ENCODE assay signal across 8 cellular contexts in the genomic region with DNA sequence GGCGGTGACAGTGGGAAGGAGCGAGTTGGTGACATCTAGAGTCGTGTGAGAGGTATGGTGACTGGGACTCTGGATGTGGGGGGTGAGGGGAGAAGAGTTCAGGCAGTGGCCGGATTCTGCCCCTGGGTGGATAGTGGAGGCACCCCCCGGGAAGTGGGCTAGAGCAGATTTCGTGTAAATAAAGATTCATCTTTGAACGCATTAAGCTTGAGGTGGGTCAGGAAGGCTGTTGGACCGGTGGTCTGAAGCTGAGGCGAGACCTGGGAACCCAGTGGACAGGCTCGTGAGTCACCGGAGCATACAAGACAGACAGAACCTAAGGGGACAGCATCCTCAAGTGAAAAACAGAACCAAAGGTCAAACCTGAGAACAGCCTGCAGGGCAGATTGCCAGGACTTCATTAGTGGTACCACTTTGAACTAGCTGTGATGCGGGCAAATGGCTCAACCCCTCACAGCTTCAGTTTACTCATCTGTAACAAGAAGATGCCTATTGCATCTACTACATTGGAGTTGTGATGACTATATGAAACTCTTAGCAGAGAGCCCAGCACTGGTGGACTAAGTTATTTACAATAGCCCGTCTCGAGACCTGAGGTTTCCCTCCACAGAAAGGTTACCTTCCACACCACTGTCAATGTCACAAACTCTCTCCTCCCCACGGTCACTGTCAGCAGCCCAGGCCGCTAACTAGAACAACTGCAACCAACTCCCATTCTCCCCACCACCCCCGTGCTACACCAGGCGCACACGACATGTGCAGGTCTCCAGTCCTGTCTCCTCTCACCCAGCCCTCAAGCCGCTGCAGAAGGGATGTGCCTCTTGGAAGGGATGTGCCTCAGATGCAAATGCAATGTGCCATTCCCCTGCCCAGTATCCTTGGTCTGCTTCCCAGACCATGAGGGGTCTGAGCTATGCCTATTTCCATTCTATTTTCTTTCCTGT. TPM values are rescaled to one million over a fixed set of nuclear protein-coding genes. Genes with fewer than 3 reads are reported as not detected.
DNase-seq lines count a peak whose midpoint lies in the region; ATAC-seq and TF ChIP-seq lines count a peak whose summit lies in the region.

No MANE protein-coding gene starts in this region.

- peak overlapping the region; percentile 63 to 79 for H3K27ac ChIP-seq in coronary artery
- peak overlapping the region; percentile 79 for H3K27ac ChIP-seq in naive thymus-derived CD4-positive, alpha-beta T cell (ENCODE audit: low read depth, low read length)

- peaks cover 23 to 35% (median 30%) of the 10 kb centered on the region in 7 donors for H3K4me1 Mint-ChIP-seq in naive thymus-derived CD4-positive, alpha-beta T cell

- peaks cover 17% of the 10 kb centered on the region for H3K4me1 ChIP-seq in NT2/D1 (ENCODE audit: insufficient read depth, insufficient read length)
- peaks cover 0 to 17% of the 10 kb centered on the region in 2 donors for H3K4me1 ChIP-seq in naive thymus-derived CD4-positive, alpha-beta T cell (ENCODE audit: control insufficient read depth in 2 of 2, insufficient read depth in 2 of 2, low read length in 2 of 2)

- peaks cover 0 to 3% (median 0%) of the 10 kb centered on the region in 5 donors for H3K27me3 Mint-ChIP-seq in naive thymus-derived CD4-positive, alpha-beta T cell

- CTCF ChIA-PET in naive thymus-derived CD4-positive, alpha-beta T cell (lab: Charles Lee), result interaction anchor here (1.0 kb wide), 1 partner anchor 329 kb away, joined by 3 read pairs; no protein-coding TSS in a partner anchor

- peaks cover 0 to 6% (median 0%) of the 10 kb centered on the region in 5 donors for H3K36me3 Mint-ChIP-seq in naive thymus-derived CD4-positive, alpha-beta T cell

- POLR2A ChIA-PET in naive thymus-derived CD4-positive, alpha-beta T cell (lab: Charles Lee), result interaction anchor here (0.6 to 2.3 kb wide), 4 partner anchors 29 to 389 kb away, joined by 3 to 16 read pairs (median 5); partner anchors contain the start of gene FEM1B

- H3K9me3 Mint-ChIP-seq in naive thymus-derived CD4-positive, alpha-beta T cell, result no peaks in the 10 kb centered on the region

- H3K9ac ChIP-seq in NT2/D1 (ENCODE audit: insufficient read length, low read depth), result peak overlapping the region; percentile 85

- DNase-seq in activated effector memory CD4-positive, alpha-beta T cell treated with anti-CD3 and anti-CD28 coated beads, Interleukin-2, amount 50 U/mL, for 16 hours, result peak; percentile 31
- no peak for DNase-seq in activated effector memory CD4-positive, alpha-beta T cell treated with Interleukin-2 at 50 U/mL for 16 hours
- no peak for DNase-seq in NT2/D1 (ENCODE audit: low read depth, low spot score)
- DNase-seq in coronary artery (ENCODE audit: low spot score), result no peak
- peak in 1 of 9 donors; percentile 20 for DNase-seq in naive thymus-derived CD4-positive, alpha-beta T cell
- no peak for DNase-seq in effector CD8-positive, alpha-beta T cell (lab: John Stamatoyannopoulos, UW)
- no peak for DNase-seq in iPS-NIHi7 (ENCODE audit: extremely low spot score)

- no peak for ATAC-seq in naive thymus-derived CD4-positive, alpha-beta T cell
- ATAC-seq in HG03378 (IDR thresholded peaks at IDR 0.05; ENCODE audit: unreplicated experiment), result no peak

- H3K9me3 ChIP-seq in NT2/D1 (ENCODE audit: insufficient read depth, low read length), result no peaks in the 10 kb centered on the region
- H3K9me3 ChIP-seq in naive thymus-derived CD4-positive, alpha-beta T cell (ENCODE audit: control insufficient read depth in 2 of 3, low read length in 3 of 3), result no peaks in the 10 kb centered on the region

- no peaks in the 10 kb centered on the region for H3K27me3 ChIP-seq in NT2/D1 (ENCODE audit: insufficient read depth, insufficient read length)
- no peaks in the 10 kb centered on the region for H3K27me3 ChIP-seq in naive thymus-derived CD4-positive, alpha-beta T cell (ENCODE audit: control insufficient read depth in 2 of 2, insufficient read depth in 2 of 2, low read length in 2 of 2)

- peak overlapping the region; percentile 74 for H3K4me3 ChIP-seq in NT2/D1 (ENCODE audit: insufficient read length, low read depth)
- peak overlapping the region; percentile 90 for H3K4me3 ChIP-seq in coronary artery
- peak overlapping the region; percentile 93 for H3K4me3 ChIP-seq in naive thymus-derived CD4-positive, alpha-beta T cell (ENCODE audit: low read length)

- peaks cover 10% of the 10 kb centered on the region for H3K36me3 ChIP-seq in NT2/D1 (ENCODE audit: insufficient read depth, insufficient read length, low read length)
- no peaks in the 10 kb centered on the region for H3K36me3 ChIP-seq in naive thymus-derived CD4-positive, alpha-beta T cell (ENCODE audit: control insufficient read depth in 2 of 3, insufficient read depth in 3 of 3, low read length in 3 of 3)

- no peak for TF ChIP-seq CTCF in coronary artery (IDR thresholded peaks at IDR 0.05)

- intact Hi-C loops in naive thymus-derived CD4-positive, alpha-beta T cell (cut with micrococcal nuclease), result loop anchor here in 1 of 2 donors (1.0 kb wide), 1 partner anchor 367 kb away; no protein-coding TSS in a partner anchor

- H3K27ac Mint-ChIP-seq in naive thymus-derived CD4-positive, alpha-beta T cell, result peak overlapping the region; percentile 69 to 97 (median 88)

- H3K4me3 Mint-ChIP-seq in naive thymus-derived CD4-positive, alpha-beta T cell, result peak overlapping the region; percentile 86 to 98 (median 92)

RNA-seq across cellular contexts. Expression of gene CLN6, which starts 0.9 kb away (rescaled TPM):
- total RNA-seq in naive thymus-derived CD4-positive, alpha-beta T cell, result 10 to 100 TPM; 15.0 to 66.6 (median 19.0) TPM
- 1 to 10 TPM; 2.8 to 3.9 TPM for polyA plus RNA-seq in naive thymus-derived CD4-positive, alpha-beta T cell

RNA-seq across cellular contexts. Expression of gene CALML4, which starts 25.3 kb away (rescaled TPM):
- 10 to 100 TPM in 1 of 5 experiments, 1 to 10 TPM in 4; 2.5 to 14.6 (median 3.9) TPM for total RNA-seq in naive thymus-derived CD4-positive, alpha-beta T cell
- polyA plus RNA-seq in naive thymus-derived CD4-positive, alpha-beta T cell, result under 1 TPM; 0.13 to 0.29 TPM

RNA-seq across cellular contexts. Expression of gene FEM1B, which starts 47.1 kb away (rescaled TPM):
- 10 to 100 TPM; 56.5 to 73.2 (median 62.0) TPM for total RNA-seq in naive thymus-derived CD4-positive, alpha-beta T cell
- 10 to 100 TPM; 12.0 to 12.7 TPM for polyA plus RNA-seq in naive thymus-derived CD4-positive, alpha-beta T cell
